8 cellular contexts compared by ENCODE assay signal in genomic region chr7:155296006-155296787, GRCh38. TPM values are rescaled to one million over a fixed set of nuclear protein-coding genes. Genes with fewer than 3 reads are reported as not detected.
DNase-seq lines count a peak whose midpoint lies in the region; ATAC-seq, FAIRE-seq and TF ChIP-seq lines count a peak whose summit lies in the region.

No MANE protein-coding gene starts in this region.

- TF ChIP-seq POLR2A in lower leg skin (IDR thresholded peaks at IDR 0.05): no peak

- no peaks in the 10 kb centered on the region for H3K9me3 Mint-ChIP-seq in activated CD4-positive, alpha-beta T cell treated with anti-CD3 and anti-CD28 coated beads for 36 hours (ENCODE audit: low read depth)
- H3K9me3 Mint-ChIP-seq in activated CD8-positive, alpha-beta T cell treated with anti-CD3 and anti-CD28 coated beads for 36 hours: peaks cover 1% of the 10 kb centered on the region
- H3K9me3 Mint-ChIP-seq in stimulated activated naive B cell treated with anti-CD40 and anti-IgM and Interleukin-4, amounts not matched to agents 10 μg/mL and 1 μg/mL and 100 μg/mL, for 72 hours: peaks cover 4 to 5% of the 10 kb centered on the region in 2 donors

- H3K4me3 Mint-ChIP-seq in activated CD4-positive, alpha-beta T cell treated with anti-CD3 and anti-CD28 coated beads for 36 hours: peak overlapping the region; percentile 80
- peak overlapping the region; percentile 79 for H3K4me3 Mint-ChIP-seq in activated CD8-positive, alpha-beta T cell treated with anti-CD3 and anti-CD28 coated beads for 36 hours
- H3K4me3 Mint-ChIP-seq in stimulated activated naive B cell treated with anti-CD40 and anti-IgM and Interleukin-4, amounts not matched to agents 10 μg/mL and 1 μg/mL and 100 μg/mL, for 72 hours: peak overlapping the region; percentile 83 to 95

- H3K9me3 ChIP-seq in iPS DF 6.9 (ENCODE audit: control insufficient read depth, insufficient read depth, low read length): no peaks in the 10 kb centered on the region

- intact Hi-C loops in activated CD4-positive, alpha-beta T cell treated with anti-CD3 and anti-CD28 coated beads for 36 hours (cut with DNase I, micrococcal nuclease): loop anchor here in 1 of 2 experiments (2.0 kb wide), 1 partner anchor 15 kb away; no protein-coding TSS in a partner anchor
- intact Hi-C loops in activated CD8-positive, alpha-beta T cell treated with anti-CD3 and anti-CD28 coated beads for 36 hours (cut with micrococcal nuclease): loop anchor here (5.0 kb wide), 1 partner anchor 369 kb away; no protein-coding TSS in a partner anchor
- intact Hi-C loops in lower leg skin (cut with DNase I; ENCODE audit: low total_unique reads): no loop called here

- no peaks in the 10 kb centered on the region for H3K27me3 ChIP-seq in iPS DF 6.9 (ENCODE audit: control insufficient read depth, insufficient read depth, low read length)

- no peak for FAIRE-seq in GM19239 (lab: Jason Lieb, UNC)

- CTCF ChIA-PET in activated CD4-positive, alpha-beta T cell treated with anti-CD3 and anti-CD28 coated beads for 36 hours (lab: Charles Lee): interaction anchor here (0.9 to 1.7 kb wide), 4 partner anchors 13 to 106 kb away, joined by 4 to 6 read pairs (median 4); no protein-coding TSS in a partner anchor
- CTCF ChIA-PET in activated CD8-positive, alpha-beta T cell treated with anti-CD3 and anti-CD28 coated beads for 36 hours (lab: Charles Lee): interaction anchor here (0.8 to 7.3 kb wide), 5 partner anchors 49 to 369 kb away, joined by 3 to 49 read pairs (median 10); no protein-coding TSS in a partner anchor

- no peak for ATAC-seq in activated CD4-positive, alpha-beta T cell treated with anti-CD3 and anti-CD28 coated beads for 36 hours
- no peak for ATAC-seq in activated CD8-positive, alpha-beta T cell treated with anti-CD3 and anti-CD28 coated beads for 36 hours
- ATAC-seq in stimulated activated naive B cell treated with anti-CD40 and anti-IgM and Interleukin-4, amounts not matched to agents 10 μg/mL and 1 μg/mL and 100 μg/mL, for 72 hours (replicated peaks): no peak
- ATAC-seq in HG03521 (IDR thresholded peaks at IDR 0.05; ENCODE audit: unreplicated experiment): no peak

- H3K4me1 ChIP-seq in iPS DF 6.9 (ENCODE audit: control insufficient read depth, insufficient read depth, low read length): peaks cover 8% of the 10 kb centered on the region

- no CpG with 5 or more reads among the region's 18 CpGs for WGBS in iPS DF 6.9 (ENCODE audit: insufficient coverage, insufficient read length)
- 77 to 78% methylated on average over 18 of the region's 18 CpGs for WGBS in lower leg skin, 2 donors

- peak overlapping the region; percentile 96 for H3K27ac Mint-ChIP-seq in activated CD4-positive, alpha-beta T cell treated with anti-CD3 and anti-CD28 coated beads for 36 hours
- peak overlapping the region; percentile 89 for H3K27ac Mint-ChIP-seq in activated CD8-positive, alpha-beta T cell treated with anti-CD3 and anti-CD28 coated beads for 36 hours
- H3K27ac Mint-ChIP-seq in stimulated activated naive B cell treated with anti-CD40 and anti-IgM and Interleukin-4, amounts not matched to agents 10 μg/mL and 1 μg/mL and 100 μg/mL, for 72 hours: peak overlapping the region; percentile 95

- POLR2A ChIA-PET in activated CD4-positive, alpha-beta T cell treated with anti-CD3 and anti-CD28 coated beads for 36 hours (lab: Charles Lee): interaction anchor here (1.2 to 4.3 kb wide), 4 partner anchors 12 to 97 kb away, joined by 3 to 43 read pairs (median 4); no protein-coding TSS in a partner anchor
- POLR2A ChIA-PET in activated CD8-positive, alpha-beta T cell treated with anti-CD3 and anti-CD28 coated beads for 36 hours (lab: Charles Lee): interaction anchor here (0.6 to 4.9 kb wide), 17 partner anchors 9 to 475 kb away, joined by 3 to 48 read pairs (median 3); no protein-coding TSS in a partner anchor

- H3K27me3 Mint-ChIP-seq in activated CD4-positive, alpha-beta T cell treated with anti-CD3 and anti-CD28 coated beads for 36 hours: no peaks in the 10 kb centered on the region
- H3K27me3 Mint-ChIP-seq in activated CD8-positive, alpha-beta T cell treated with anti-CD3 and anti-CD28 coated beads for 36 hours: no peaks in the 10 kb centered on the region
- H3K27me3 Mint-ChIP-seq in stimulated activated naive B cell treated with anti-CD40 and anti-IgM and Interleukin-4, amounts not matched to agents 10 μg/mL and 1 μg/mL and 100 μg/mL, for 72 hours: peaks cover 0 to 6% of the 10 kb centered on the region in 2 donors

- peaks cover 29% of the 10 kb centered on the region for H3K36me3 Mint-ChIP-seq in activated CD4-positive, alpha-beta T cell treated with anti-CD3 and anti-CD28 coated beads for 36 hours (ENCODE audit: low read depth)
- H3K36me3 Mint-ChIP-seq in activated CD8-positive, alpha-beta T cell treated with anti-CD3 and anti-CD28 coated beads for 36 hours (ENCODE audit: low read depth): peaks cover 28% of the 10 kb centered on the region
- peaks cover 26 to 44% of the 10 kb centered on the region in 2 donors for H3K36me3 Mint-ChIP-seq in stimulated activated naive B cell treated with anti-CD40 and anti-IgM and Interleukin-4, amounts not matched to agents 10 μg/mL and 1 μg/mL and 100 μg/mL, for 72 hours

- no peak for TF ChIP-seq CTCF in activated CD8-positive, alpha-beta T cell treated with anti-CD3 and anti-CD28 coated beads for 36 hours (IDR thresholded peaks at IDR 0.05)
- no peak for TF ChIP-seq CTCF in lower leg skin (IDR thresholded peaks at IDR 0.05)

- no peak for DNase-seq in activated CD4-positive, alpha-beta T cell treated with anti-CD3 and anti-CD28 coated beads for 36 hours
- no peak for DNase-seq in activated CD4-positive, alpha-beta T cell treated with anti-CD3 and anti-CD28 coated beads for 1 hour
- DNase-seq in activated CD8-positive, alpha-beta T cell treated with anti-CD3 and anti-CD28 coated beads for 36 hours: no peak
- no peak for DNase-seq in iPS DF 6.9 (ENCODE audit: low read depth, low spot score)
- DNase-seq in stimulated activated naive B cell treated with anti-CD40 and anti-IgM and Interleukin-4, amounts not matched to agents 10 μg/mL and 1 μg/mL and 100 μg/mL, for 72 hours: no peak
- no peak for DNase-seq in lower leg skin (ENCODE audit: low spot score in 2 of 2)
- no peak for DNase-seq in GM19239 (ENCODE audit: insufficient read length, low spot score)

- H3K27ac ChIP-seq in iPS DF 6.9 (ENCODE audit: low read length): no peak overlapping the region

- H3K4me1 Mint-ChIP-seq in activated CD4-positive, alpha-beta T cell treated with anti-CD3 and anti-CD28 coated beads for 36 hours: peaks cover 32% of the 10 kb centered on the region
- peaks cover 38% of the 10 kb centered on the region for H3K4me1 Mint-ChIP-seq in activated CD8-positive, alpha-beta T cell treated with anti-CD3 and anti-CD28 coated beads for 36 hours (ENCODE audit: low read depth)
- peaks cover 40 to 67% of the 10 kb centered on the region in 2 donors for H3K4me1 Mint-ChIP-seq in stimulated activated naive B cell treated with anti-CD40 and anti-IgM and Interleukin-4, amounts not matched to agents 10 μg/mL and 1 μg/mL and 100 μg/mL, for 72 hours

- peaks cover 3% of the 10 kb centered on the region for H3K36me3 ChIP-seq in iPS DF 6.9 (ENCODE audit: control insufficient read depth, insufficient read depth, low read length)

- peak overlapping the region; percentile 54; the same call in 1 of the 2 replicates for H3K4me3 ChIP-seq in iPS DF 6.9 (ENCODE audit: low read length)
- H3K4me3 ChIP-seq in lower leg skin (ENCODE audit: low read depth, poor library complexity, severe bottlenecking): no peak overlapping the region

RNA-seq across cellular contexts. Expression of gene INSIG1, which starts 1.5 kb away (rescaled TPM):
- total RNA-seq in activated CD4-positive, alpha-beta T cell treated with anti-CD3 and anti-CD28 coated beads for 36 hours: 100 to 1,000 TPM; 100 to 110 TPM
- total RNA-seq in activated CD8-positive, alpha-beta T cell treated with anti-CD3 and anti-CD28 coated beads for 36 hours: 10 to 100 TPM; 92.2 to 98.0 TPM
- 100 to 1,000 TPM in 2 of 4 donors, 10 to 100 TPM in 2; 40.1 to 151 (median 79.5) TPM for total RNA-seq in lower leg skin
